ENCODE assay signal across 34 cellular contexts in the genomic region with DNA sequence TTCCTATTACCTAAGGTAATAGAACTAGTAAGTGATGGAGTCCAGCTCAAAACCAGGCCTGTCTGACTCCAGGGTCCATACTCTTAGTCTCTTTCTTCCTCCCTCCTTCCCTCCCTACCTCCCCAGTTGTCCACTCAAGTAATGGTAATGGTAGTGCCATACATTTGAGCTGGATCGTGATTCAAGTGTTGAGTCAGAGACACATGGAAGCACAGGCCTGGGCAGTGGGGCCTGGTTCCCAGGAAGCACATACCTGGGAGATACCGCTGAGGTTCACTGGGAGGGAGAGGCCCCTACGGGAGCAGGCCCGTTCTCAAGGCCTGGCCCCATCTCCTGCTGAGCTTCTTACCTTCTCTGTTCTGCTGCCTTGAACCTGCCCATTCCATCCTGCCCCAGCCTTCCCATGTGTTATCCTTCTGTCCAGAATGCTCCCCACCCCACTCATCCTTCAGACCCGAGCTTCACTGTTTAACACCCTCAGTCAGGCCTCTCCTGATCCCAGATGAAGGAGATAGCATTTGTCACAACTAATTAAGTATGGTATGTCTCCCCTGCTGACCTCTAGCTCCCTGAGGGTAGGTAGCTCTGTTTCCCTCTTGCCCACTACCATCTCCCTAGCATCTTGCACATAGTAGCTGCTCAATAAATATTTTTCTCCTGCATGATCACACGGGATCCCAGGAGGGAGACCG. TPM values are rescaled to one million over a fixed set of nuclear protein-coding genes. Genes with fewer than 3 reads are reported as not detected.
A peak's percentile ranks its signal among the peaks of the same experiment; 100 is the strongest.
DNase-seq lines count a peak whose midpoint lies in the region; ATAC-seq, FAIRE-seq and TF ChIP-seq lines count a peak whose summit lies in the region.
"Had no signal": no experiment of that assay in that cellular context is flagged by ENCODE, and none has a peak within 500 bp of the region (broad histone marks: within the 10 kb centered on the region; RNA-seq: fewer than 3 reads in every experiment).

No MANE protein-coding gene starts in this region.

- DNase-seq in GM23248, result peak; percentile 11
- peak in 1 of 2 donors; percentile 64 for DNase-seq in foreskin keratinocyte
- DNase-seq in osteoblast (ENCODE audit: insufficient read length, low spot score, missing footprints), result peak; percentile 77
- DNase-seq in GM12892 (ENCODE audit: insufficient read length), result no peak
- DNase-seq in DMS114 treated with DMSO at 0.1 percent for 48 hours (lab: John Stamatoyannopoulos, UW; ENCODE audit: unreplicated experiment), result no peak
- DNase-seq in anterior cingulate cortex (lab: John Stamatoyannopoulos, UW), result no peak
- DNase-seq in CD14-positive monocyte (ENCODE audit: low spot score), result no peak
- DNase-seq: activated CD4-positive, alpha-beta memory T cell treated with anti-CD3 and anti-CD28 coated beads, Interleukin-2, amount 10 ng/mL, durations not matched to agents 7 days and 5 days; activated CD8-positive, alpha-beta memory T cell treated with anti-CD3 and anti-CD28 coated beads, Interleukin-2, amount 50 U/mL, for 4 hours; activated naive CD4-positive, alpha-beta T cell treated with Interleukin-2 at 50 U/mL for 16 hours; CD4-positive, alpha-beta memory T cell; HCEC 1CT; Karpas-422; kidney; naive B cell; NCI-H1436; NCI-H2081 treated with DMSO at 0.1 percent for 48 hours; NCI-H226; NCI-H69; PC-9; psoas muscle; SK-N-SH; stimulated activated CD4-positive, alpha-beta T cell treated with anti-CD3 and anti-CD28 coated beads, Interleukin-12 subunit alpha, Interleukin-12 subunit beta, amount 100 ng/mL, for 4 hours; stimulated activated CD4-positive, alpha-beta T cell treated with anti-CD3 and anti-CD28 coated beads, Interleukin-2, amount 100 ng/mL, for 48 hours; upper lobe of left lung had no signal

- ATAC-seq in foreskin keratinocyte, result peak; percentile 41
- ATAC-seq: A549, esophagus mucosa, GM12878, Right ventricle myocardium inferior, sciatic nerve had no signal

- no peaks in the 10 kb centered on the region for H3K4me1 Mint-ChIP-seq in CD14-positive monocyte
- H3K4me1 Mint-ChIP-seq: activated CD4-positive, alpha-beta memory T cell treated with anti-CD3 and anti-CD28 coated beads, Interleukin-2, amount 10 ng/mL, durations not matched to agents 7 days and 5 days; mesothelial cell of epicardium had no signal

- no peak overlapping the region for H3K4me3 Mint-ChIP-seq in CD14-positive monocyte
- H3K4me3 Mint-ChIP-seq: activated CD4-positive, alpha-beta memory T cell treated with anti-CD3 and anti-CD28 coated beads, Interleukin-2, amount 10 ng/mL, durations not matched to agents 7 days and 5 days; CD4-positive, alpha-beta memory T cell; mesothelial cell of epicardium; naive B cell had no signal

- no peak overlapping the region for H3K9ac ChIP-seq in GM23248
- H3K9ac ChIP-seq: SK-N-SH had no signal

- H2AFZ ChIP-seq in GM23248 (no peak overlapping the region), osteoblast (ENCODE audit: low read length) (no peak overlapping the region)
- H2AFZ ChIP-seq: PC-9 had no signal

- in situ Hi-C loops in GM23248 (cut with MboI), result no loop called here

- peaks cover 0 to 2% (median 1%) of the 10 kb centered on the region in 3 donors for H3K27me3 Mint-ChIP-seq in CD14-positive monocyte (ENCODE audit: low read depth in 3 of 3)
- H3K27me3 Mint-ChIP-seq: activated CD4-positive, alpha-beta memory T cell treated with anti-CD3 and anti-CD28 coated beads, Interleukin-2, amount 10 ng/mL, durations not matched to agents 7 days and 5 days; CD4-positive, alpha-beta memory T cell; naive B cell had no signal

- no peaks in the 10 kb centered on the region for H3K27me3 ChIP-seq in GM23248 (replicated peaks; ENCODE audit: insufficient read depth)
- no peaks in the 10 kb centered on the region for H3K27me3 ChIP-seq in foreskin keratinocyte
- no peaks in the 10 kb centered on the region for H3K27me3 ChIP-seq in osteoblast (ENCODE audit: insufficient read depth, low read length)
- H3K27me3 ChIP-seq: upper lobe of left lung had no signal

- no peaks in the 10 kb centered on the region for H3K9me3 ChIP-seq in GM23248 (ENCODE audit: low read depth)
- H3K9me3 ChIP-seq in osteoblast (ENCODE audit: low read depth, low read length), result no peaks in the 10 kb centered on the region
- H3K9me3 ChIP-seq: A549, psoas muscle, SK-N-SH, upper lobe of left lung had no signal

- no peak overlapping the region for H3K27ac ChIP-seq in GM23248
- H3K27ac ChIP-seq in angular gyrus (ENCODE audit: low read depth, low read length), result peak overlapping the region; percentile 93
- H3K27ac ChIP-seq in foreskin keratinocyte, result no peak overlapping the region
- peak overlapping the region; percentile 37 for H3K27ac ChIP-seq in osteoblast (ENCODE audit: low read depth, low read length)
- H3K27ac ChIP-seq: A549, cardiac muscle cell, coronary artery, PC-9, psoas muscle, upper lobe of left lung had no signal

- peak overlapping the region in 1 of 7 donors; percentile 48 for H3K27ac Mint-ChIP-seq in CD14-positive monocyte
- H3K27ac Mint-ChIP-seq: activated CD4-positive, alpha-beta memory T cell treated with anti-CD3 and anti-CD28 coated beads, Interleukin-2, amount 10 ng/mL, durations not matched to agents 7 days and 5 days; mesothelial cell of epicardium had no signal

- H3K36me3 Mint-ChIP-seq in CD14-positive monocyte, result peaks cover 52 to 91% of the 10 kb centered on the region in 2 donors

- H3K9me3 Mint-ChIP-seq in CD14-positive monocyte, result no peaks in the 10 kb centered on the region
- H3K9me3 Mint-ChIP-seq: activated CD4-positive, alpha-beta memory T cell treated with anti-CD3 and anti-CD28 coated beads, Interleukin-2, amount 10 ng/mL, durations not matched to agents 7 days and 5 days; mesothelial cell of epicardium; naive B cell had no signal

- H4K20me1 ChIP-seq in GM23248 (ENCODE audit: insufficient read depth) (no peaks in the 10 kb centered on the region), osteoblast (ENCODE audit: insufficient read depth, low read length) (peaks cover 14% of the 10 kb centered on the region)

- H3K4me3 ChIP-seq in GM23248, result no peak overlapping the region
- H3K4me3 ChIP-seq in osteoblast (ENCODE audit: insufficient read depth, low read length), result no peak overlapping the region
- H3K4me3 ChIP-seq: A549, cardiac muscle cell, coronary artery, GM12878, PC-9, psoas muscle, upper lobe of left lung had no signal

- no peaks in the 10 kb centered on the region for H3K9me2 ChIP-seq in GM23248 (ENCODE audit: insufficient read depth)
- H3K9me2 ChIP-seq: SK-N-SH had no signal

- H3F3A ChIP-seq in GM23248 (ENCODE audit: insufficient read depth), result no peaks in the 10 kb centered on the region

- intact Hi-C loops in CD14-positive monocyte (cut with micrococcal nuclease), result no loop called here

- no peak for TF ChIP-seq CTCF in foreskin keratinocyte (conservative IDR thresholded peaks at IDR 0.05)
- TF ChIP-seq CTCF in osteoblast (IDR thresholded peaks at IDR 0.05; ENCODE audit: extremely low read depth, low read depth, low read length), result no peak
- no peak for TF ChIP-seq CTCF in CD14-positive monocyte (IDR thresholded peaks at IDR 0.05)

- H3K4me2 ChIP-seq in GM23248 (ENCODE audit: unreplicated experiment) (no peak overlapping the region), osteoblast (ENCODE audit: insufficient read depth, low read length) (no peak overlapping the region)
- H3K4me2 ChIP-seq: A549, PC-9, SK-N-SH had no signal

- H3K79me2 ChIP-seq in GM23248 (ENCODE audit: insufficient read depth), result peaks cover 25% of the 10 kb centered on the region
- H3K79me2 ChIP-seq in osteoblast (ENCODE audit: insufficient read depth, low read length), result peaks cover 13% of the 10 kb centered on the region

- H3K36me3 ChIP-seq in GM23248 (ENCODE audit: low read depth) (no peaks in the 10 kb centered on the region; the same call in 1 of the 2 replicates), osteoblast (ENCODE audit: insufficient read depth, low read length) (peaks cover 41% of the 10 kb centered on the region)

- WGBS in GM23248 (ENCODE audit: low coverage in 1 of 2, low lambda C conversion rate in 2 of 2, missing lambda C conversion rate in 2 of 2), 2 experiments, result 89 to 91% methylated on average over 7 of the region's 7 CpGs

- H3K4me1 ChIP-seq in GM23248 (ENCODE audit: insufficient read depth) (no peaks in the 10 kb centered on the region), foreskin keratinocyte (no peaks in the 10 kb centered on the region), osteoblast (ENCODE audit: insufficient read depth, low read length) (peaks cover 13% of the 10 kb centered on the region)
- H3K4me1 ChIP-seq: A549, psoas muscle had no signal

- no peak for FAIRE-seq in GM12892 (lab: Jason Lieb, UNC)
- FAIRE-seq: A549, GM12878, kidney had no signal

- TF ChIP-seq POLR2A in GM12892 (IDR thresholded peaks at IDR 0.05; ENCODE audit: low read depth, low read length), result no peak

RNA-seq across cellular contexts. Expression of gene URM1, which starts 13.8 kb away (rescaled TPM):
- total RNA-seq in GM23248 (2014; rRNA removed; shearing (Covaris generic)), result 39.2 and 59.2 TPM in 2 replicates
- polyA plus RNA-seq in GM23248 (2016; fragmentation: Nextera tagmentation; extraction: Ambion mirVana) (60.9 and 64.4 TPM in 2 replicates), foreskin keratinocyte (67.6 and 70.2 TPM in 2 replicates), CD14-positive monocyte (10 to 100 TPM; 37.5 to 39.7 TPM)
- total RNA-seq in foreskin keratinocyte (35.9 and 36.9 TPM in 2 replicates), osteoblast (29.2 and 35.1 TPM in 2 replicates)
- polyA plus RNA-seq in GM12892 (2012; ENCODE audit: missing spikeins), result 41.0 TPM

RNA-seq across cellular contexts. Expression of gene CERCAM, which starts 35.7 kb away (rescaled TPM):
- 474 and 525 TPM in 2 replicates for total RNA-seq in GM23248 (2014; rRNA removed; shearing (Covaris generic))
- polyA plus RNA-seq in GM23248 (2016; fragmentation: Nextera tagmentation; extraction: Ambion mirVana), result 596 and 633 TPM in 2 replicates
- 39.7 and 46.4 TPM in 2 replicates for total RNA-seq in foreskin keratinocyte
- 41.6 and 54.5 TPM in 2 replicates for polyA plus RNA-seq in foreskin keratinocyte
- 186 and 195 TPM in 2 replicates for total RNA-seq in osteoblast
- 1.5 TPM for polyA plus RNA-seq in GM12892 (2012; ENCODE audit: missing spikeins)
- polyA plus RNA-seq in CD14-positive monocyte, result 1 to 10 TPM; 1.8 to 2.5 TPM

RNA-seq across cellular contexts. Expression of gene SLC27A4, which starts 44.6 kb away (rescaled TPM):
- 22.9 and 30.9 TPM in 2 replicates for total RNA-seq in GM23248 (2014; rRNA removed; shearing (Covaris generic))
- 11.8 and 12.3 TPM in 2 replicates for polyA plus RNA-seq in GM23248 (2016; fragmentation: Nextera tagmentation; extraction: Ambion mirVana)
- total RNA-seq in foreskin keratinocyte, result 29.5 and 32.8 TPM in 2 replicates
- polyA plus RNA-seq in foreskin keratinocyte, result 28.6 and 34.0 TPM in 2 replicates
- total RNA-seq in osteoblast, result 21.4 and 23.0 TPM in 2 replicates
- polyA plus RNA-seq in GM12892 (2012; ENCODE audit: missing spikeins), result 2.8 TPM
- 1 to 10 TPM; 6.8 TPM for polyA plus RNA-seq in CD14-positive monocyte

Comparison
In these comparisons a context has a peak if more than half of its experiments do, and no peak if none do; other contexts are left out.
1. DNase-seq: peak in GM23248 (single experiment) and osteoblast (single experiment); none in GM12892 (single experiment), DMS114 treated with DMSO at 0.1 percent for 48 hours (single experiment), anterior cingulate cortex (0 of 58) and CD14-positive monocyte (single experiment).
2. H3K27ac ChIP-seq: peak in angular gyrus (single experiment) and osteoblast (single experiment); none in GM23248 (single experiment) and foreskin keratinocyte (single experiment).